Comparison of ENCODE assay signal across 1 cellular context in genomic region chrX:24398766-24399165, GRCh38.
TF ChIP-seq lines count a peak whose summit lies in the region.

No MANE protein-coding gene starts in this region.

TF ChIP-seq in HepG2, 621 proteins besides CTCF, POLR2A, EP300 and RAD21 (continued from another document):
- no peak for TF ChIP-seq EZH2 (conservative IDR thresholded peaks at IDR 0.05; ENCODE audit: low read depth, low read length)
- TF ChIP-seq SPEN (CRISPR knock-in tag; IDR thresholded peaks at IDR 0.05; ENCODE audit: low read depth) = no peak
- no peak for TF ChIP-seq SMAD3 (CRISPR knock-in tag; IDR thresholded peaks at IDR 0.05)
- TF ChIP-seq FOXC1 (CRISPR knock-in tag; IDR thresholded peaks at IDR 0.05; ENCODE audit: borderline replicate concordance) = no peak
- no peak for TF ChIP-seq ZNF501 (CRISPR knock-in tag; IDR thresholded peaks at IDR 0.05)
- TF ChIP-seq ZBTB40 (IDR thresholded peaks at IDR 0.05) = no peak
- no peak for TF ChIP-seq ZBTB40 (CRISPR knock-in tag; IDR thresholded peaks at IDR 0.05)
- no peak for TF ChIP-seq E2F5 (CRISPR knock-in tag; conservative IDR thresholded peaks at IDR 0.05)
